10 cellular contexts compared by ENCODE assay signal in genomic region chr22:46935506-46936377, GRCh38.
DNase-seq lines count a peak whose midpoint lies in the region; ATAC-seq, FAIRE-seq and TF ChIP-seq lines count a peak whose summit lies in the region.
"Had no signal": no experiment of that assay in that cellular context is flagged by ENCODE, and none has a peak within 500 bp of the region (broad histone marks: within the 10 kb centered on the region; RNA-seq: fewer than 3 reads in every experiment).

No MANE protein-coding gene starts in this region.

- peaks cover 31% of the 10 kb centered on the region for H3K4me1 Mint-ChIP-seq in activated CD8-positive, alpha-beta T cell treated with anti-CD3 and anti-CD28 coated beads, Interleukin-2, amount 10 ng/mL, durations not matched to agents 7 days and 5 days (ENCODE audit: low read depth)
- peaks cover 28% of the 10 kb centered on the region for H3K4me1 Mint-ChIP-seq in activated CD8-positive, alpha-beta T cell treated with anti-CD3 and anti-CD28 coated beads for 36 hours (ENCODE audit: low read depth)

- FAIRE-seq in K562 (lab: Jason Lieb, UNC), result peak; percentile 98

- CTCF ChIA-PET in activated CD8-positive, alpha-beta T cell treated with anti-CD3 and anti-CD28 coated beads, Interleukin-2, amount 10 ng/mL, durations not matched to agents 7 days and 5 days (lab: Charles Lee), result no interaction called here
- CTCF ChIA-PET in activated CD8-positive, alpha-beta T cell treated with anti-CD3 and anti-CD28 coated beads for 36 hours (lab: Charles Lee), result no interaction called here
- CTCF ChIA-PET in K562 (lab: Yijun Ruan, JAX; ENCODE audit: low intra/inter-chr PET ratio), result no interaction called here

- peak overlapping the region; percentile 52 for H3K27ac Mint-ChIP-seq in activated CD8-positive, alpha-beta T cell treated with anti-CD3 and anti-CD28 coated beads, Interleukin-2, amount 10 ng/mL, durations not matched to agents 7 days and 5 days
- H3K27ac Mint-ChIP-seq in activated CD8-positive, alpha-beta T cell treated with anti-CD3 and anti-CD28 coated beads for 36 hours, result no peak overlapping the region

- peaks cover 9% of the 10 kb centered on the region for H3K79me2 ChIP-seq in K562 (ENCODE audit: control insufficient read depth, insufficient read depth, low read length)

- H3K9me1 ChIP-seq in K562 (ENCODE audit: control insufficient read depth, insufficient read depth, low read length), result peaks cover 1% of the 10 kb centered on the region

- peak overlapping the region; percentile 83 for H3K4me2 ChIP-seq in K562 (ENCODE audit: insufficient read depth, low read length)

- BruUV-seq in K562 (replicated peaks; lab: Mats Ljungman, UMichigan), result no TSS peak

- in situ Hi-C loops in K562 (cut with MboI), result no loop called here

- POLR2A ChIA-PET in activated CD8-positive, alpha-beta T cell treated with anti-CD3 and anti-CD28 coated beads, Interleukin-2, amount 10 ng/mL, durations not matched to agents 7 days and 5 days (lab: Charles Lee), result no interaction called here
- POLR2A ChIA-PET in activated CD8-positive, alpha-beta T cell treated with anti-CD3 and anti-CD28 coated beads for 36 hours (lab: Charles Lee), result no interaction called here
- POLR2A ChIA-PET in K562 (lab: Yijun Ruan, JAX), result interaction anchor here (1.0 to 1.9 kb wide), 4 partner anchors 16 to 52 kb away, joined by 4 to 8 read pairs (median 4); no protein-coding TSS in a partner anchor

- H3K27ac ChIP-seq in K562 (ENCODE audit: extremely low read depth, low read depth, low read length), result peak overlapping the region; percentile 97
- peak overlapping the region; percentile 92 to 93 for H3K27ac ChIP-seq in liver (ENCODE audit: low read depth in 1 of 2, low read length in 2 of 2)
- peak overlapping the region; percentile 77 for H3K27ac ChIP-seq in thymus (ENCODE audit: low read depth)

- WGBS in K562 (ENCODE audit: insufficient coverage, low coverage, missing lambda C conversion rate), result 20% methylated on average over 24 of the region's 24 CpGs
- WGBS in liver, result 28% methylated on average over 24 of the region's 24 CpGs
- 93% methylated on average over 24 of the region's 24 CpGs for WGBS in thymus

- H3K27me3 Mint-ChIP-seq in activated CD8-positive, alpha-beta T cell treated with anti-CD3 and anti-CD28 coated beads, Interleukin-2, amount 10 ng/mL, durations not matched to agents 7 days and 5 days (ENCODE audit: low read depth), result no peaks in the 10 kb centered on the region
- no peaks in the 10 kb centered on the region for H3K27me3 Mint-ChIP-seq in activated CD8-positive, alpha-beta T cell treated with anti-CD3 and anti-CD28 coated beads for 36 hours

- no peak for DNase-seq in activated CD8-positive, alpha-beta T cell treated with anti-CD3 and anti-CD28 coated beads, Interleukin-2, amount 10 ng/mL, durations not matched to agents 7 days and 5 days
- DNase-seq in activated CD8-positive, alpha-beta T cell treated with anti-CD3 and anti-CD28 coated beads for 36 hours, result no peak
- DNase-seq in K562 (ENCODE audit: extremely low read depth in 1 of 4, low spot score in 3 of 4) (peak; percentile 22 to 85 (median 40)), hippocampal formation (lab: John Stamatoyannopoulos, UW) (no peak)
- DNase-seq: NCI-H146; stimulated activated CD4-positive, alpha-beta T cell treated with anti-CD3 and anti-CD28 coated beads, Interleukin-4, amount 100 ng/mL, for 4 hours had no signal

- no peak for ATAC-seq in activated CD8-positive, alpha-beta T cell treated with anti-CD3 and anti-CD28 coated beads, Interleukin-2, amount 10 ng/mL, durations not matched to agents 7 days and 5 days
- ATAC-seq in activated CD8-positive, alpha-beta T cell treated with anti-CD3 and anti-CD28 coated beads for 36 hours, result no peak
- ATAC-seq in K562 (peak; percentile 88), GM21515 (IDR thresholded peaks at IDR 0.05; ENCODE audit: unreplicated experiment) (no peak), HG03457 (IDR thresholded peaks at IDR 0.05; ENCODE audit: unreplicated experiment) (no peak)

- no peak for TF ChIP-seq RAD21 in K562 (CRISPR knock-in tag; conservative IDR thresholded peaks at IDR 0.05 in 1 of 2, IDR thresholded peaks at IDR 0.05 in 1 of 2)
- TF ChIP-seq RAD21 in liver (IDR thresholded peaks at IDR 0.05), result peak; percentile 44 to 50

- peak overlapping the region; percentile 53 to 75; a peak in 3 of 4 replicates for H3K9ac ChIP-seq in K562 (ENCODE audit: insufficient read depth in 1 of 2, low read depth in 2 of 2, low read length in 2 of 2)
- no peak overlapping the region for H3K9ac ChIP-seq in liver (ENCODE audit: low read depth in 1 of 2, low read length in 2 of 2)

- 0 out of 2 replicates have a peak, but pooled peaks cover 4% of the 10 kb centered on the region for H4K20me1 ChIP-seq in K562 (replicated peaks; ENCODE audit: control insufficient read depth, insufficient read depth, low read length)

- no peaks in the 10 kb centered on the region for H3K36me3 ChIP-seq in K562 (ENCODE audit: control insufficient read depth, insufficient read depth, low read length)
- H3K36me3 ChIP-seq in liver (ENCODE audit: control insufficient read depth in 4 of 4, insufficient read depth in 3 of 4, low read depth in 1 of 4, low read length in 3 of 4), result peaks cover 0 to 7% (median 2%) of the 10 kb centered on the region in 4 donors
- peaks cover 12% of the 10 kb centered on the region for H3K36me3 ChIP-seq in thymus (ENCODE audit: control insufficient read depth, insufficient read depth)

- H3K4me1 ChIP-seq in K562 (replicated peaks in 1 of 2; ENCODE audit: control insufficient read depth in 2 of 2, insufficient read depth in 2 of 2, low read length in 2 of 2), result peaks cover 27 to 35% of the 10 kb centered on the region in 2 experiments
- H3K4me1 ChIP-seq in liver (ENCODE audit: control insufficient read depth in 4 of 4, insufficient read depth in 4 of 4, low read length in 3 of 4), result peaks cover 11 to 34% (median 27%) of the 10 kb centered on the region in 4 donors
- no peaks in the 10 kb centered on the region for H3K4me1 ChIP-seq in thymus (ENCODE audit: control insufficient read depth, insufficient read depth, low read length)

- no peak; the same call in 1 of the 2 replicates for TF ChIP-seq POLR2A in K562 (conservative IDR thresholded peaks at IDR 0.05)

- TF ChIP-seq EP300 in K562 (IDR thresholded peaks at IDR 0.05; ENCODE audit: low read length), result no peak

- H3K9me3 ChIP-seq in K562 (replicated peaks; ENCODE audit: control insufficient read depth, insufficient read depth, low read depth, low read length), result no peaks in the 10 kb centered on the region
- peaks cover 4 to 12% (median 5%) of the 10 kb centered on the region in 4 donors for H3K9me3 ChIP-seq in liver (ENCODE audit: control insufficient read depth in 4 of 4, low read length in 3 of 4)
- H3K9me3 ChIP-seq in thymus (ENCODE audit: control insufficient read depth), result no peaks in the 10 kb centered on the region

- H2AFZ ChIP-seq in K562 (ENCODE audit: low read depth, low read length), result peak overlapping the region; percentile 20; the same call in 1 of the 2 replicates

- no peaks in the 10 kb centered on the region for H3K9me3 Mint-ChIP-seq in activated CD8-positive, alpha-beta T cell treated with anti-CD3 and anti-CD28 coated beads, Interleukin-2, amount 10 ng/mL, durations not matched to agents 7 days and 5 days (ENCODE audit: insufficient read depth)
- no peaks in the 10 kb centered on the region for H3K9me3 Mint-ChIP-seq in activated CD8-positive, alpha-beta T cell treated with anti-CD3 and anti-CD28 coated beads for 36 hours

- H3K36me3 Mint-ChIP-seq in activated CD8-positive, alpha-beta T cell treated with anti-CD3 and anti-CD28 coated beads, Interleukin-2, amount 10 ng/mL, durations not matched to agents 7 days and 5 days (ENCODE audit: low read depth), result peaks cover 10% of the 10 kb centered on the region
- H3K36me3 Mint-ChIP-seq in activated CD8-positive, alpha-beta T cell treated with anti-CD3 and anti-CD28 coated beads for 36 hours (ENCODE audit: low read depth), result peaks cover 13% of the 10 kb centered on the region

- H3K27me3 ChIP-seq in K562 (ENCODE audit: control insufficient read depth in 2 of 2, insufficient read depth in 2 of 2, low read length in 2 of 2), result no peaks in the 10 kb centered on the region
- H3K27me3 ChIP-seq in liver (ENCODE audit: control insufficient read depth in 4 of 4, insufficient read depth in 4 of 4, low read length in 3 of 4), result no peaks in the 10 kb centered on the region
- H3K27me3 ChIP-seq in thymus (ENCODE audit: control insufficient read depth, insufficient read depth), result no peaks in the 10 kb centered on the region

- intact Hi-C loops in activated CD8-positive, alpha-beta T cell treated with anti-CD3 and anti-CD28 coated beads for 36 hours (cut with micrococcal nuclease), result no loop called here
- intact Hi-C loops in K562 (cut with micrococcal nuclease), result no loop called here

- no peak overlapping the region; the same call in 1 of the 2 replicates for H3K4me3 ChIP-seq in K562
- H3K4me3 ChIP-seq in liver (ENCODE audit: low read depth in 1 of 3, low read length in 3 of 3), result no peak overlapping the region
- no peak overlapping the region for H3K4me3 ChIP-seq in thymus (ENCODE audit: low read length)

- H3K4me3 Mint-ChIP-seq in activated CD8-positive, alpha-beta T cell treated with anti-CD3 and anti-CD28 coated beads, Interleukin-2, amount 10 ng/mL, durations not matched to agents 7 days and 5 days, result no peak overlapping the region
- no peak overlapping the region for H3K4me3 Mint-ChIP-seq in activated CD8-positive, alpha-beta T cell treated with anti-CD3 and anti-CD28 coated beads for 36 hours

- TF ChIP-seq CTCF in activated CD8-positive, alpha-beta T cell treated with anti-CD3 and anti-CD28 coated beads for 36 hours (IDR thresholded peaks at IDR 0.05), result no peak
- no peak for TF ChIP-seq CTCF in K562 (IDR thresholded peaks at IDR 0.05 in 2 of 3, conservative IDR thresholded peaks at IDR 0.05 in 1 of 3; ENCODE audit: insufficient read depth in 2 of 3, low read depth in 1 of 3, low read length in 3 of 3)
- no peak for TF ChIP-seq CTCF in liver (IDR thresholded peaks at IDR 0.05; ENCODE audit: low read depth, low read length, missing input control)

TF ChIP-seq in K562, 482 proteins besides CTCF, POLR2A, EP300 and RAD21 (continues in another document):
- TF ChIP-seq DIDO1 (tag; IDR thresholded peaks at IDR 0.05; ENCODE audit: low read depth) (no peak), ZNF212 (CRISPR knock-in tag; IDR thresholded peaks at IDR 0.05) (no peak)

TF ChIP-seq in liver, 16 proteins besides CTCF, POLR2A, EP300 and RAD21 (continues in another document):
- peak; percentile 61 for TF ChIP-seq YY1 (IDR thresholded peaks at IDR 0.05)
- TF ChIP-seq TAF1 (conservative IDR thresholded peaks at IDR 0.05), result no peak
- peak; percentile 87 for TF ChIP-seq HNF4G (IDR thresholded peaks at IDR 0.05)

Comparison
In these comparisons a context has a peak if more than half of its experiments do, and no peak if none do; other contexts are left out.
1. DNase-seq: peak in K562 (4 of 4); none in activated CD8-positive, alpha-beta T cell treated with anti-CD3 and anti-CD28 coated beads, Interleukin-2, amount 10 ng/mL, durations not matched to agents 7 days and 5 days (single experiment), activated CD8-positive, alpha-beta T cell treated with anti-CD3 and anti-CD28 coated beads for 36 hours (single experiment) and hippocampal formation (0 of 2).
2. H3K9ac ChIP-seq: peak in K562 (2 of 2); none in liver (0 of 2).
3. Peak in every context shown above with its lines, with median percentiles within 50 percentile points of each other: H3K27ac ChIP-seq.